8 cellular contexts compared by ENCODE assay signal in the genomic region with DNA sequence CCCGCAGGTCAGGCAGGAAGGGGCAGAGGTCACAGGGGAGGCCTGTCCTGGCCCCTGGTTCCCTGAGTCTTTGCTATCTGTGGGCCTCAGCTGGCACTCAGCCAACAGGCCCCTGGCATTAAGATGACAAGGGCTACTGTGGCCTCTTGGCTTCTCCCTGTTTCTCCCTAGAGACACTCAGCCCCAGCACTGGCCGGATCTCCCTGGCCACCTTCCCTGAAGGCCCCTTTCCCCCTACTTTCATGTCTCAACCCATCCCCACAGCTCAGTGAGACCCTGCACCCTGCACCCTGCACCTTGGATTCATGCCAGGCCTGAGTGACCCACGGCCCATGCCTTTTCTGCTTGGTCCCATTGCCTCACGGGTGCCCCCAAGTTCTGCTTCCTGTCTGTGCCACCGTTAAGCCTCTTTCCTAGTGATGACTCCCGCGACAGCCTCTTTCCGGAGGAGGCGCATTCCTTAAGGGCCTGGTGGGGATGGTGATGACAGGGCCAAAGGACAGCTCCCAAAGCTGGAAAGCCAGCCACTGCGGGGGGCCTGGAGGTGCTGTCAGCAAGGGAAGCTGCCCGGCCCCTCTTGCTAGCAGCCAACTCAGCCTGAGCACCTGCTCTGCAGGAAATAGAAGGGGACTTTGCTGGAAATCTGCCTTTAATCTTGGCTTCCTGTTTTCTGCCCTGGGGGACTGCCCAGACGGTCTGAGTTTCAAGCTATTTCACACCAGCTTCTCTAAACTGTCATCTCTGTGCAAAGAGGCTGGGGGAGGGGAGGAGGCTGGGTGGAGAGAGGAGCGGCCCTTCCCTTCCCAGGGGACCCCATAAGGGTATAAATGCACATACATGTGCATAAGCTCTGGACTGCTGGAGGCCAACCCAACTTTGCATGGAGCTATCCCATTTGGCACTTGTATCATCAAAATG. TPM values are rescaled to one million over a fixed set of nuclear protein-coding genes. Genes with fewer than 3 reads are reported as not detected.
A peak's percentile ranks its signal among the peaks of the same experiment; 100 is the strongest.
DNase-seq lines count a peak whose midpoint lies in the region; ATAC-seq and TF ChIP-seq lines count a peak whose summit lies in the region.

No MANE protein-coding gene starts in this region.

- H3K4me3 ChIP-seq in OCI-LY7 (ENCODE audit: low read depth, low read length, poor library complexity, severe bottlenecking): peak overlapping the region; percentile 57
- H3K4me3 ChIP-seq in lower lobe of right lung: no peak overlapping the region

- peaks cover 4% of the 10 kb centered on the region for H3K36me3 Mint-ChIP-seq in CD4-positive, alpha-beta T cell (ENCODE audit: low read depth)
- H3K36me3 Mint-ChIP-seq in activated naive CD4-positive, alpha-beta T cell treated with anti-CD3 and anti-CD28 coated beads for 36 hours (ENCODE audit: low read depth): peaks cover 12% of the 10 kb centered on the region

- H3K36me3 ChIP-seq in OCI-LY7 (ENCODE audit: insufficient read depth, low read length): no peaks in the 10 kb centered on the region
- H3K36me3 ChIP-seq in lower lobe of right lung: no peaks in the 10 kb centered on the region

- peaks cover 85% of the 10 kb centered on the region for H3K4me1 ChIP-seq in OCI-LY7 (ENCODE audit: insufficient read depth, low read length, poor library complexity, severe bottlenecking)
- peaks cover 53% of the 10 kb centered on the region for H3K4me1 ChIP-seq in lower lobe of right lung

- H3K27me3 ChIP-seq in CD4-positive, alpha-beta T cell (ENCODE audit: control insufficient read depth, insufficient read depth, low read length): no peaks in the 10 kb centered on the region
- no peaks in the 10 kb centered on the region for H3K27me3 ChIP-seq in lower lobe of right lung (ENCODE audit: low read depth)

- no peaks in the 10 kb centered on the region for H3K27me3 Mint-ChIP-seq in CD4-positive, alpha-beta T cell
- no peaks in the 10 kb centered on the region for H3K27me3 Mint-ChIP-seq in activated naive CD4-positive, alpha-beta T cell treated with anti-CD3 and anti-CD28 coated beads for 36 hours (ENCODE audit: low read depth)

- peaks cover 30% of the 10 kb centered on the region; the same call in 1 of the 2 replicates for H3K79me2 ChIP-seq in OCI-LY7 (ENCODE audit: insufficient read depth, low read depth, low read length)

- H3K4me3 Mint-ChIP-seq in CD4-positive, alpha-beta T cell: peak overlapping the region; percentile 89
- peak overlapping the region; percentile 90 for H3K4me3 Mint-ChIP-seq in activated naive CD4-positive, alpha-beta T cell treated with anti-CD3 and anti-CD28 coated beads for 36 hours

- H2AFZ ChIP-seq in OCI-LY7 (ENCODE audit: low read length): no peak overlapping the region

- H3K9me3 Mint-ChIP-seq in CD4-positive, alpha-beta T cell: no peaks in the 10 kb centered on the region
- H3K9me3 Mint-ChIP-seq in activated naive CD4-positive, alpha-beta T cell treated with anti-CD3 and anti-CD28 coated beads for 36 hours: no peaks in the 10 kb centered on the region

- intact Hi-C loops in CD4-positive, alpha-beta T cell (cut with DNase I, micrococcal nuclease): no loop called here
- intact Hi-C loops in OCI-LY7 (cut with micrococcal nuclease; ENCODE audit: unreplicated experiment): loop anchor here (1.0 kb wide), 1 partner anchor 10 kb away; no protein-coding TSS in a partner anchor
- intact Hi-C loops in activated naive CD4-positive, alpha-beta T cell treated with anti-CD3 and anti-CD28 coated beads for 36 hours (cut with micrococcal nuclease): loop anchor here (1.0 to 2.0 kb wide), 3 partner anchors 11 to 394 kb away; a partner anchor contains a TSS
- intact Hi-C loops in lower lobe of right lung (cut with DNase I): no loop called here

- ATAC-seq in CD4-positive, alpha-beta T cell (ENCODE audit: poor library complexity): peak; percentile 39
- peak; percentile 39 for ATAC-seq in GM21529 (IDR thresholded peaks at IDR 0.05; ENCODE audit: unreplicated experiment)
- ATAC-seq in lower lobe of right lung: peak; percentile 40 to 43

- POLR2A ChIA-PET in CD4-positive, alpha-beta T cell (lab: Charles Lee): interaction anchor here (0.8 to 22.7 kb wide), 16 partner anchors 9 to 851 kb away, joined by 3 to 925 read pairs (median 4); a partner anchor contains a TSS
- POLR2A ChIA-PET in OCI-LY7 (lab: Charles Lee): interaction anchor here (0.6 to 11.4 kb wide), 12 partner anchors 12 to 236 kb away, joined by 3 to 221 read pairs (median 4); a partner anchor contains a TSS

- peak overlapping the region; percentile 77 for H3K4me2 ChIP-seq in OCI-LY7 (ENCODE audit: low read length)

- CTCF ChIA-PET in CD4-positive, alpha-beta T cell (lab: Charles Lee): interaction anchor here (0.9 to 9.5 kb wide), 6 partner anchors 8 to 156 kb away, joined by 3 to 231 read pairs (median 22); a partner anchor contains a TSS
- CTCF ChIA-PET in OCI-LY7 (lab: Charles Lee; ENCODE audit: unreplicated experiment): interaction anchor here (0.6 to 4.5 kb wide), 6 partner anchors 9 to 145 kb away, joined by 3 to 40 read pairs (median 4); no protein-coding TSS in a partner anchor
- CTCF ChIA-PET in activated naive CD4-positive, alpha-beta T cell treated with anti-CD3 and anti-CD28 coated beads for 36 hours (lab: Charles Lee): interaction anchor here (0.6 to 29.5 kb wide), 11 partner anchors 1 to 231 kb away, joined by 3 to 1193 read pairs (median 6); a partner anchor contains a TSS

- peak in 6 of 10 experiments; percentile 44 to 65 (median 57) for DNase-seq in CD4-positive, alpha-beta T cell
- DNase-seq in OCI-LY7 (ENCODE audit: low spot score) (peak; percentile 96), lower lobe of right lung (no peak), dedifferentiated amniotic fluid mesenchymal stem cell (ENCODE audit: extremely low spot score) (no peak), NCI-H2196 (lab: John Stamatoyannopoulos, UW; ENCODE audit: unreplicated experiment) (no peak), HT-29 (ENCODE audit: low spot score) (no peak)
- peak; percentile 90 for DNase-seq in activated naive CD4-positive, alpha-beta T cell treated with anti-CD3 and anti-CD28 coated beads for 36 hours

- no peak for TF ChIP-seq CTCF in CD4-positive, alpha-beta T cell (IDR thresholded peaks at IDR 0.05)
- TF ChIP-seq CTCF in OCI-LY7 (conservative IDR thresholded peaks at IDR 0.05; ENCODE audit: low read length) (no peak), lower lobe of right lung (IDR thresholded peaks at IDR 0.05) (no peak)

- H3K27ac Mint-ChIP-seq in CD4-positive, alpha-beta T cell: peak overlapping the region; percentile 94
- H3K27ac Mint-ChIP-seq in activated naive CD4-positive, alpha-beta T cell treated with anti-CD3 and anti-CD28 coated beads for 36 hours: peak overlapping the region; percentile 96

- H4K20me1 ChIP-seq in OCI-LY7 (ENCODE audit: insufficient read depth, low read length): no peaks in the 10 kb centered on the region

- peak overlapping the region; percentile 93 for H3K27ac ChIP-seq in CD4-positive, alpha-beta T cell (ENCODE audit: low read depth, low read length)
- peak overlapping the region; percentile 99 for H3K27ac ChIP-seq in OCI-LY7 (ENCODE audit: low read depth, low read length, poor library complexity, severe bottlenecking)
- peak overlapping the region; percentile 76 for H3K27ac ChIP-seq in lower lobe of right lung

- peaks cover 84% of the 10 kb centered on the region for H3K4me1 Mint-ChIP-seq in CD4-positive, alpha-beta T cell (ENCODE audit: low read depth)
- H3K4me1 Mint-ChIP-seq in activated naive CD4-positive, alpha-beta T cell treated with anti-CD3 and anti-CD28 coated beads for 36 hours (ENCODE audit: low read depth): peaks cover 75% of the 10 kb centered on the region

- no peaks in the 10 kb centered on the region for H3K9me2 ChIP-seq in OCI-LY7 (ENCODE audit: insufficient read depth, low read length)

- BruUV-seq in OCI-LY7 (replicated peaks; lab: Mats Ljungman, UMichigan): no TSS peak

- H3K9me3 ChIP-seq in CD4-positive, alpha-beta T cell (ENCODE audit: control insufficient read depth, low read length): no peaks in the 10 kb centered on the region
- H3K9me3 ChIP-seq in OCI-LY7 (ENCODE audit: low read length) (no peaks in the 10 kb centered on the region), lower lobe of right lung (no peaks in the 10 kb centered on the region)

RNA-seq across cellular contexts. Expression of a gene that starts 4.8 kb away (rescaled TPM):
- total RNA-seq in CD4-positive, alpha-beta T cell: 100 to 1,000 TPM; 114 to 118 TPM
- total RNA-seq in OCI-LY7 (2014; rRNA removed; shearing (Covaris generic)): 106 and 112 TPM in 2 replicates
- total RNA-seq in OCI-LY7 (2022) (318 and 355 TPM in 2 replicates), lower lobe of right lung (83.8 TPM)
- 100 to 1,000 TPM; 272 to 282 TPM for total RNA-seq in activated naive CD4-positive, alpha-beta T cell treated with anti-CD3 and anti-CD28 coated beads for 36 hours
- 54.7 and 60.2 TPM in 2 replicates for total RNA-seq in HT-29 (2014; rRNA removed; shearing (Covaris generic))

RNA-seq across cellular contexts. Expression of a gene that starts 28.5 kb away (rescaled TPM):
- not detected for total RNA-seq in CD4-positive, alpha-beta T cell
- total RNA-seq in OCI-LY7 (2014; rRNA removed; shearing (Covaris generic)): not detected in 2 replicates
- not detected in 2 replicates for total RNA-seq in OCI-LY7 (2022)
- not detected for total RNA-seq in activated naive CD4-positive, alpha-beta T cell treated with anti-CD3 and anti-CD28 coated beads for 36 hours
- total RNA-seq in lower lobe of right lung: not detected
- total RNA-seq in HT-29 (2014; rRNA removed; shearing (Covaris generic)): not detected in 2 replicates

RNA-seq across cellular contexts. Expression of a gene that starts 35.5 kb away (rescaled TPM):
- total RNA-seq in CD4-positive, alpha-beta T cell: under 1 TPM; 0.56 to 0.93 TPM
- 0.09 TPM in 1 of 2 replicates, not detected in the other for total RNA-seq in OCI-LY7 (2014; rRNA removed; shearing (Covaris generic))
- total RNA-seq in OCI-LY7 (2022) (0.37 and 0.38 TPM in 2 replicates), lower lobe of right lung (not detected)
- not detected for total RNA-seq in activated naive CD4-positive, alpha-beta T cell treated with anti-CD3 and anti-CD28 coated beads for 36 hours
- not detected in 2 replicates for total RNA-seq in HT-29 (2014; rRNA removed; shearing (Covaris generic))

RNA-seq across cellular contexts. Expression of a gene that starts 49.3 kb away (rescaled TPM):
- under 1 TPM; 0.16 to 0.53 TPM for total RNA-seq in CD4-positive, alpha-beta T cell
- 0.35 and 0.57 TPM in 2 replicates for total RNA-seq in OCI-LY7 (2014; rRNA removed; shearing (Covaris generic))
- total RNA-seq in OCI-LY7 (2022) (1.5 and 2.1 TPM in 2 replicates), lower lobe of right lung (not detected)
- total RNA-seq in activated naive CD4-positive, alpha-beta T cell treated with anti-CD3 and anti-CD28 coated beads for 36 hours: not detected
- total RNA-seq in HT-29 (2014; rRNA removed; shearing (Covaris generic)): 0.13 and 0.25 TPM in 2 replicates

RNA-seq across cellular contexts. Expression of a gene that starts 51.8 kb away (rescaled TPM):
- not detected for total RNA-seq in CD4-positive, alpha-beta T cell
- total RNA-seq in OCI-LY7 (2014; rRNA removed; shearing (Covaris generic)): not detected in 2 replicates
- 0.22 and 0.29 TPM in 2 replicates for total RNA-seq in OCI-LY7 (2022)
- total RNA-seq in activated naive CD4-positive, alpha-beta T cell treated with anti-CD3 and anti-CD28 coated beads for 36 hours: under 1 TPM; 0.12 to 0.37 TPM
- total RNA-seq in lower lobe of right lung: 0.38 TPM
- 0.10 and 2.0 TPM in 2 replicates for total RNA-seq in HT-29 (2014; rRNA removed; shearing (Covaris generic))

Comparison
In these comparisons a context has a peak if more than half of its experiments do, and no peak if none do; other contexts are left out.
1. DNase-seq: peak in CD4-positive, alpha-beta T cell (6 of 10), OCI-LY7 (single experiment) and activated naive CD4-positive, alpha-beta T cell treated with anti-CD3 and anti-CD28 coated beads for 36 hours (single experiment); none in lower lobe of right lung (single experiment), dedifferentiated amniotic fluid mesenchymal stem cell (single experiment), NCI-H2196 (single experiment) and HT-29 (single experiment).
2. intact Hi-C loops: an anchor here in OCI-LY7 (1.0 kb wide) and activated naive CD4-positive, alpha-beta T cell treated with anti-CD3 and anti-CD28 coated beads for 36 hours (1.0 to 2.0 kb wide); none called in CD4-positive, alpha-beta T cell and lower lobe of right lung.
3. Peak in every context shown above with its lines, with median percentiles within 50 percentile points of each other: ATAC-seq and H3K27ac ChIP-seq.